Comparison of ENCODE assay signal across 8 cellular contexts in genomic region chr6:2222275-2222842, GRCh38. TPM values are rescaled to one million over a fixed set of nuclear protein-coding genes. Genes with fewer than 3 reads are reported as not detected.
DNase-seq lines count a peak whose midpoint lies in the region; ATAC-seq and TF ChIP-seq lines count a peak whose summit lies in the region.

No MANE protein-coding gene starts in this region.

- H3K27ac ChIP-seq in Panc1 (ENCODE audit: low read length) (peak overlapping the region; percentile 4; the same call in 1 of the 2 replicates), left ventricle myocardium inferior (replicated peaks) (peak overlapping the region; percentile 74), stomach smooth muscle (ENCODE audit: low read length) (no peak overlapping the region)

- H3K4me1 Mint-ChIP-seq in T-helper 2 cell treated with Interferon-gamma antibody and Interleukin-4, amounts not matched to agents 5 μg/mL and 100 μg/mL, for 36 hours (ENCODE audit: low read depth), result peaks cover 7% of the 10 kb centered on the region

- no peaks in the 10 kb centered on the region for H3K27me3 Mint-ChIP-seq in T-helper 2 cell treated with Interferon-gamma antibody and Interleukin-4, amounts not matched to agents 5 μg/mL and 100 μg/mL, for 36 hours (ENCODE audit: low read depth)

- H3K27me3 ChIP-seq in Panc1 (ENCODE audit: control insufficient read depth, insufficient read depth, low read length) (no peaks in the 10 kb centered on the region), left ventricle myocardium inferior (ENCODE audit: low read depth) (no peaks in the 10 kb centered on the region), stomach smooth muscle (ENCODE audit: control insufficient read depth in 1 of 2, insufficient read depth in 2 of 2, low read length in 2 of 2) (no peaks in the 10 kb centered on the region)

- in situ Hi-C loops in Panc1 (cut with HindIII; ENCODE audit: low pct_unique_long_range_greater_than_20kb, low sequenced_read_pairs), result no loop called here

- H3K9me3 Mint-ChIP-seq in T-helper 2 cell treated with Interferon-gamma antibody and Interleukin-4, amounts not matched to agents 5 μg/mL and 100 μg/mL, for 36 hours, result no peaks in the 10 kb centered on the region

- H3K36me3 Mint-ChIP-seq in T-helper 2 cell treated with Interferon-gamma antibody and Interleukin-4, amounts not matched to agents 5 μg/mL and 100 μg/mL, for 36 hours (ENCODE audit: low read depth), result no peaks in the 10 kb centered on the region

- no TSS peak for BruUV-seq in Panc1 (replicated peaks; lab: Mats Ljungman, UMichigan)

- peak overlapping the region; percentile 80 for H3K27ac Mint-ChIP-seq in T-helper 2 cell treated with Interferon-gamma antibody and Interleukin-4, amounts not matched to agents 5 μg/mL and 100 μg/mL, for 36 hours

- DNase-seq in T-helper 2 cell treated with Interferon-gamma antibody and Interleukin-4, amounts not matched to agents 5 μg/mL and 100 μg/mL, for 36 hours (ENCODE audit: low spot score), result no peak
- no peak for DNase-seq in T-helper 2 cell
- no peak for DNase-seq in Panc1 (ENCODE audit: low read depth, low spot score)
- DNase-seq in left ventricle myocardium inferior, result no peak
- no peak for DNase-seq in NCI-H524 (lab: John Stamatoyannopoulos, UW)
- no peak for DNase-seq in NCI-H1694 treated with DMSO at 0.1 percent for 48 hours (lab: John Stamatoyannopoulos, UW)
- DNase-seq in SHP77 treated with DMSO at 0.1 percent for 48 hours (lab: John Stamatoyannopoulos, UW), result no peak

- ATAC-seq in Panc1, result peak; percentile 69; the same call in 1 of the 2 replicates

- H3K4me3 Mint-ChIP-seq in T-helper 2 cell treated with Interferon-gamma antibody and Interleukin-4, amounts not matched to agents 5 μg/mL and 100 μg/mL, for 36 hours, result peak overlapping the region; percentile 84

- H3K4me3 ChIP-seq in Panc1 (ENCODE audit: low read depth in 2 of 2, low read length in 2 of 2) (peak overlapping the region; percentile 33 to 49), left ventricle myocardium inferior (peak overlapping the region; percentile 65), stomach smooth muscle (ENCODE audit: low read length in 2 of 2) (peak overlapping the region in 1 of 2 donors; percentile 47)

- H3K4me1 ChIP-seq in Panc1 (ENCODE audit: control insufficient read depth, insufficient read depth, low read length), result peaks cover 5% of the 10 kb centered on the region; the same call in 1 of the 2 replicates
- peaks cover 6% of the 10 kb centered on the region for H3K4me1 ChIP-seq in left ventricle myocardium inferior
- H3K4me1 ChIP-seq in stomach smooth muscle (ENCODE audit: control insufficient read depth, insufficient read depth, low read length), result no peaks in the 10 kb centered on the region

- TF ChIP-seq CTCF in Panc1 (IDR thresholded peaks at IDR 0.05), result no peak
- TF ChIP-seq CTCF in left ventricle myocardium inferior (IDR thresholded peaks at IDR 0.05; ENCODE audit: borderline replicate concordance), result no peak

- POLR2A ChIA-PET in Panc1 (lab: Charles Lee), result no interaction called here

- H3K9me3 ChIP-seq in Panc1 (ENCODE audit: control insufficient read depth, insufficient read depth, low read depth, low read length) (no peaks in the 10 kb centered on the region), left ventricle myocardium inferior (replicated peaks) (no peaks in the 10 kb centered on the region), stomach smooth muscle (ENCODE audit: control insufficient read depth in 2 of 2, low read length in 2 of 2) (no peaks in the 10 kb centered on the region)

- H3K9ac ChIP-seq in stomach smooth muscle (ENCODE audit: low read length in 2 of 2), result peak overlapping the region; percentile 25 to 55

- intact Hi-C loops in Panc1 (cut with micrococcal nuclease; ENCODE audit: unreplicated experiment) (no loop called here), left ventricle myocardium inferior (cut with micrococcal nuclease) (no loop called here)

- H3K36me3 ChIP-seq in Panc1 (ENCODE audit: control insufficient read depth, insufficient read depth, low read length), result no peaks in the 10 kb centered on the region
- no peaks in the 10 kb centered on the region for H3K36me3 ChIP-seq in left ventricle myocardium inferior
- H3K36me3 ChIP-seq in stomach smooth muscle (ENCODE audit: control insufficient read depth in 2 of 2, insufficient read depth in 2 of 2, low read length in 2 of 2), result no peaks in the 10 kb centered on the region

- CTCF ChIA-PET in Panc1 (lab: Charles Lee), result no interaction called here

RNA-seq across cellular contexts. Expression of gene GMDS, which starts 23.0 kb away (rescaled TPM):
- total RNA-seq in Panc1 (2021; ENCODE audit: unreplicated experiment), result 9.8 TPM
- polyA plus RNA-seq in Panc1 (2012; ENCODE audit: insufficient read length), result 10.6 TPM
- total RNA-seq in left ventricle myocardium inferior, result 7.2 TPM
